ENCODE assay signal across 20 cellular contexts in genomic region chr3:126397610-126398422, GRCh38. TPM values are rescaled to one million over a fixed set of nuclear protein-coding genes. Genes with fewer than 3 reads are reported as not detected.
DNase-seq lines count a peak whose midpoint lies in the region; ATAC-seq and TF ChIP-seq lines count a peak whose summit lies in the region.
"Had no signal": no experiment of that assay in that cellular context is flagged by ENCODE, and none has a peak within 500 bp of the region (broad histone marks: within the 10 kb centered on the region; RNA-seq: fewer than 3 reads in every experiment).

No MANE protein-coding gene starts in this region.

- WGBS in neuronal stem cell (ENCODE audit: extremely low coverage in 2 of 2, insufficient read length in 2 of 2, insufficient replicate concordance in 1 of 2), 2 donors, result no CpG with 5 or more reads among the region's 13 CpGs
- WGBS in mammary epithelial cell (ENCODE audit: low coverage, missing lambda C conversion rate), result 53% methylated on average over 6 of the region's 13 CpGs

- H2BK15ac ChIP-seq in neuronal stem cell (ENCODE audit: low read length), result no peak overlapping the region

- DNase-seq in activated effector memory CD4-positive, alpha-beta T cell treated with anti-CD3 and anti-CD28 coated beads, Interleukin-2, amount 50 U/mL, for 16 hours, result peak; percentile 55
- no peak for DNase-seq in activated effector memory CD4-positive, alpha-beta T cell treated with Interleukin-2 at 50 U/mL for 16 hours
- DNase-seq in RWPE2 (ENCODE audit: low spot score) (peak; percentile 32), neuronal stem cell (ENCODE audit: low spot score) (no peak), germinal center (ENCODE audit: low spot score) (no peak), ureter (ENCODE audit: low spot score) (no peak), mammary epithelial cell (no peak)
- no peak for DNase-seq in stimulated activated naive B cell treated with anti-CD40 and anti-IgM and Interleukin-4, amounts not matched to agents 10 μg/mL and 1 μg/mL and 100 μg/mL, for 72 hours
- DNase-seq: CD8-positive, alpha-beta T cell; COR-L47; DMS153; DMS79 treated with DMSO at 0.1 percent for 48 hours; EL; GOT3 had no signal

- H3K9ac ChIP-seq in neuronal stem cell (ENCODE audit: low read depth, low read length, poor library complexity), result peak overlapping the region; percentile 74
- H3K9ac ChIP-seq in mammary epithelial cell (ENCODE audit: insufficient read depth, low read length), result no peak overlapping the region

- H3K23ac ChIP-seq in neuronal stem cell (ENCODE audit: low read depth, low read length, poor library complexity), result no peak overlapping the region

- no peaks in the 10 kb centered on the region for H3K27me3 ChIP-seq in RWPE2 (ENCODE audit: insufficient read depth, poor library complexity, severe bottlenecking)
- peaks cover 0 to 40% (median 3%) of the 10 kb centered on the region in 3 experiments for H3K27me3 ChIP-seq in neuronal stem cell (ENCODE audit: control insufficient read depth in 3 of 3, insufficient read depth in 3 of 3, low read depth in 1 of 3, low read length in 3 of 3)
- H3K27me3 ChIP-seq in mammary epithelial cell (ENCODE audit: insufficient read depth, low read length), result peaks cover 3% of the 10 kb centered on the region

- H3K4me3 ChIP-seq in RWPE2 (ENCODE audit: severe bottlenecking) (no peak overlapping the region), neuronal stem cell (ENCODE audit: low read length in 2 of 2) (no peak overlapping the region), mammary epithelial cell (replicated peaks in 1 of 3; ENCODE audit: insufficient read depth in 1 of 3, low read depth in 2 of 3, low read length in 3 of 3) (no peak overlapping the region)

- H4K91ac ChIP-seq in neuronal stem cell (ENCODE audit: low read depth, low read length, poor library complexity), result no peak overlapping the region

- H3K4me1 Mint-ChIP-seq in stimulated activated naive B cell treated with anti-CD40 and anti-IgM and Interleukin-4, amounts not matched to agents 10 μg/mL and 1 μg/mL and 100 μg/mL, for 72 hours, result peaks cover 0 to 12% of the 10 kb centered on the region in 2 donors

- no peak overlapping the region for H3K4ac ChIP-seq in neuronal stem cell (ENCODE audit: low read length)

- no peak overlapping the region for H3K4me3 Mint-ChIP-seq in stimulated activated naive B cell treated with anti-CD40 and anti-IgM and Interleukin-4, amounts not matched to agents 10 μg/mL and 1 μg/mL and 100 μg/mL, for 72 hours
- H3K4me3 Mint-ChIP-seq: CD14-positive monocyte; CD8-positive, alpha-beta T cell; H9 had no signal

- no peak overlapping the region for H2BK5ac ChIP-seq in neuronal stem cell (ENCODE audit: low read length)

- intact Hi-C loops in mammary epithelial cell (cut with micrococcal nuclease), result no loop called here

- in situ Hi-C loops in mammary epithelial cell (cut with MboI; ENCODE audit: low sequenced_read_pairs in 2 of 2), result loop anchor here (10.0 to 25.0 kb wide), 4 partner anchors 143 to 436 kb away; partner anchors contain the start of gene ROPN1B (in 1 of the 2)

- H3K9me3 Mint-ChIP-seq in stimulated activated naive B cell treated with anti-CD40 and anti-IgM and Interleukin-4, amounts not matched to agents 10 μg/mL and 1 μg/mL and 100 μg/mL, for 72 hours, result peaks cover 7 to 17% of the 10 kb centered on the region in 2 donors
- H3K9me3 Mint-ChIP-seq: CD8-positive, alpha-beta T cell; H9 had no signal

- H3K36me3 ChIP-seq in RWPE2 (ENCODE audit: low read depth) (no peaks in the 10 kb centered on the region), neuronal stem cell (replicated peaks in 1 of 2; ENCODE audit: control insufficient read depth in 2 of 2, insufficient read depth in 2 of 2, low read length in 2 of 2) (no peaks in the 10 kb centered on the region), mammary epithelial cell (ENCODE audit: insufficient read depth, low read length) (no peaks in the 10 kb centered on the region)

- H2AFZ ChIP-seq in neuronal stem cell (ENCODE audit: low read length), result no peak overlapping the region
- H2AFZ ChIP-seq in mammary epithelial cell (ENCODE audit: low read depth, low read length), result no peak overlapping the region

- H3K4me2 ChIP-seq in neuronal stem cell (ENCODE audit: insufficient read depth, low read length, poor library complexity, severe bottlenecking) (no peak overlapping the region), mammary epithelial cell (ENCODE audit: insufficient read depth, low read depth, low read length) (no peak overlapping the region)

- H3K14ac ChIP-seq in neuronal stem cell (ENCODE audit: low read length), result no peak overlapping the region

- no peak overlapping the region for H3K27ac ChIP-seq in RWPE2 (ENCODE audit: poor library complexity, severe bottlenecking)
- H3K27ac ChIP-seq in neuronal stem cell (replicated peaks; ENCODE audit: low read length), result no peak overlapping the region
- no peak overlapping the region for H3K27ac ChIP-seq in mammary epithelial cell (ENCODE audit: insufficient read depth, low read depth, low read length)
- H3K27ac ChIP-seq: 22Rv1 had no signal

- TF ChIP-seq CTCF in RWPE2 (IDR thresholded peaks at IDR 0.05; ENCODE audit: poor library complexity, severe bottlenecking), result no peak
- no peak for TF ChIP-seq CTCF in mammary epithelial cell (conservative IDR thresholded peaks at IDR 0.05 in 1 of 2, IDR thresholded peaks at IDR 0.05 in 1 of 2; ENCODE audit: extremely low read depth in 1 of 2, insufficient read depth in 1 of 2, low read depth in 1 of 2, low read length in 2 of 2)

- CTCF ChIA-PET in mammary epithelial cell (lab: Charles Lee; ENCODE audit: low non-redundant PET), result no interaction called here

- H3K18ac ChIP-seq in neuronal stem cell (ENCODE audit: low read length), result no peak overlapping the region

- no TSS peak for BruUV-seq in mammary epithelial cell (replicated peaks; lab: Mats Ljungman, UMichigan)

- no peaks in the 10 kb centered on the region for H3K9me3 ChIP-seq in RWPE2 (ENCODE audit: severe bottlenecking)
- no peaks in the 10 kb centered on the region for H3K9me3 ChIP-seq in neuronal stem cell (replicated peaks in 1 of 2; ENCODE audit: control insufficient read depth in 2 of 2, insufficient read depth in 1 of 2, low read depth in 1 of 2, low read length in 2 of 2)
- no peaks in the 10 kb centered on the region for H3K9me3 ChIP-seq in mammary epithelial cell (replicated peaks; ENCODE audit: insufficient read depth, low read length)

- H2BK12ac ChIP-seq in neuronal stem cell (ENCODE audit: low read length), result peak overlapping the region; percentile 18

- H3K79me1 ChIP-seq in neuronal stem cell (ENCODE audit: low read depth, low read length), result no peaks in the 10 kb centered on the region

- dilution Hi-C loops in mammary epithelial cell (cut with HindIII; ENCODE audit: low sequenced_read_pairs), result no loop called here

- H4K20me1 ChIP-seq in mammary epithelial cell (ENCODE audit: insufficient read depth, low read length), result no peaks in the 10 kb centered on the region

- no peaks in the 10 kb centered on the region for H3K4me1 ChIP-seq in RWPE2 (ENCODE audit: insufficient read depth, poor library complexity, severe bottlenecking)
- peaks cover 8 to 25% of the 10 kb centered on the region in 2 donors for H3K4me1 ChIP-seq in neuronal stem cell (ENCODE audit: control insufficient read depth in 2 of 2, insufficient read depth in 1 of 2, low read depth in 1 of 2, low read length in 2 of 2)
- no peaks in the 10 kb centered on the region for H3K4me1 ChIP-seq in mammary epithelial cell (ENCODE audit: insufficient read depth, low read length)

- no peak overlapping the region for H2BK120ac ChIP-seq in neuronal stem cell (ENCODE audit: low read depth, low read length)

- peaks cover 2 to 12% of the 10 kb centered on the region in 2 donors for H3K36me3 Mint-ChIP-seq in stimulated activated naive B cell treated with anti-CD40 and anti-IgM and Interleukin-4, amounts not matched to agents 10 μg/mL and 1 μg/mL and 100 μg/mL, for 72 hours
- H3K36me3 Mint-ChIP-seq: CD8-positive, alpha-beta T cell had no signal

- no peak for ATAC-seq in RWPE2 (ENCODE audit: low read depth)
- ATAC-seq in stimulated activated naive B cell treated with anti-CD40 and anti-IgM and Interleukin-4, amounts not matched to agents 10 μg/mL and 1 μg/mL and 100 μg/mL, for 72 hours (replicated peaks), result no peak
- ATAC-seq: CD8-positive, alpha-beta T cell had no signal

- peak overlapping the region; percentile 54 for H2AK5ac ChIP-seq in neuronal stem cell (ENCODE audit: low read depth, low read length)

- no peaks in the 10 kb centered on the region for H3K79me2 ChIP-seq in mammary epithelial cell (ENCODE audit: insufficient read depth, low read length)

- H3K27me3 Mint-ChIP-seq in stimulated activated naive B cell treated with anti-CD40 and anti-IgM and Interleukin-4, amounts not matched to agents 10 μg/mL and 1 μg/mL and 100 μg/mL, for 72 hours, result peaks cover 44 to 49% of the 10 kb centered on the region in 2 donors

- no peak overlapping the region for H4K8ac ChIP-seq in neuronal stem cell (ENCODE audit: low read depth, low read length)

- peak overlapping the region; percentile 48 for H3K27ac Mint-ChIP-seq in stimulated activated naive B cell treated with anti-CD40 and anti-IgM and Interleukin-4, amounts not matched to agents 10 μg/mL and 1 μg/mL and 100 μg/mL, for 72 hours
- H3K27ac Mint-ChIP-seq: CD8-positive, alpha-beta T cell; H9 had no signal

RNA-seq across cellular contexts. Expression of gene CFAP100, which starts 3.1 kb away (rescaled TPM):
- polyA plus RNA-seq in neuronal stem cell (2013, experiment 1 of 2), result 3.9 TPM
- polyA plus RNA-seq in neuronal stem cell (2013, experiment 2 of 2), result 2.8 TPM
- total RNA-seq in ureter (not detected), mammary epithelial cell (not detected)
- not detected for polyA plus RNA-seq in mammary epithelial cell
- polyA minus RNA-seq in mammary epithelial cell, result not detected
- total RNA-seq: A673; CD8-positive, alpha-beta T cell; HT1080 had no signal
- polyA plus RNA-seq: BJ, CD14-positive monocyte had no signal

RNA-seq across cellular contexts. Expression of gene KLF15, which starts 40.6 kb away (rescaled TPM):
- 6.0 TPM for polyA plus RNA-seq in neuronal stem cell (2013, experiment 1 of 2)
- polyA plus RNA-seq in neuronal stem cell (2013, experiment 2 of 2), result 5.6 TPM
- total RNA-seq in ureter (18.9 TPM), mammary epithelial cell (under 1 TPM; 0.17 to 0.61 TPM)
- 0.05 TPM for polyA plus RNA-seq in mammary epithelial cell
- not detected for polyA minus RNA-seq in mammary epithelial cell
- polyA plus RNA-seq: CD14-positive monocyte had no signal

Comparison
In these comparisons a context has a peak if more than half of its experiments do, and no peak if none do; other contexts are left out.
1. DNase-seq: peak in activated effector memory CD4-positive, alpha-beta T cell treated with anti-CD3 and anti-CD28 coated beads, Interleukin-2, amount 50 U/mL, for 16 hours (single experiment) and RWPE2 (single experiment); none in activated effector memory CD4-positive, alpha-beta T cell treated with Interleukin-2 at 50 U/mL for 16 hours (single experiment), neuronal stem cell (single experiment), stimulated activated naive B cell treated with anti-CD40 and anti-IgM and Interleukin-4, amounts not matched to agents 10 μg/mL and 1 μg/mL and 100 μg/mL, for 72 hours (single experiment), germinal center (single experiment), ureter (single experiment) and mammary epithelial cell (single experiment).
2. RNA of gene KLF15, which starts 40.6 kb away (total RNA-seq): 18.9 TPM in ureter (single experiment); 0.17 to 0.61 TPM in mammary epithelial cell; every median in the first group is over 10 times any median in the second.